In genomic region chr16:27468941-27469531, GRCh38 we compare ENCODE assay signal across 24 cellular contexts.
"Had no signal": no experiment of that assay in that cellular context is flagged by ENCODE, and none has a peak within 500 bp of the region (broad histone marks: within the 10 kb centered on the region; RNA-seq: fewer than 3 reads in every experiment).

No MANE protein-coding gene starts in this region.

- H3K9me3 ChIP-seq: esophagus squamous epithelium, left ventricle myocardium inferior, neutrophil, ovary, prostate gland, thoracic aorta, vagina had no signal

- H3K4me3 ChIP-seq: esophagus squamous epithelium, left ventricle myocardium inferior, ovary, prostate gland, smooth muscle cell, thoracic aorta, vagina had no signal

- H3K27ac Mint-ChIP-seq: activated B cell treated with CpG ODN at 0.5 μM for 24 hours; activated T-cell treated with anti-CD3 and anti-CD28 coated beads, Interleukin-2, amount 50 U/mL, for 72 hours; mesothelial cell of epicardium; type B pancreatic cell had no signal

- DNase-seq: activated B cell treated with CpG ODN at 0.5 μM for 24 hours; activated CD4-positive, alpha-beta T cell treated with anti-CD3 and anti-CD28 coated beads, Interleukin-2, amount 50 U/mL, for 1 hour; activated naive CD4-positive, alpha-beta T cell; activated T-cell treated with anti-CD3 and anti-CD28 coated beads for 4 hours; activated T-cell treated with anti-CD3 and anti-CD28 coated beads, Interleukin-2, amount 50 U/mL, for 72 hours; dermis blood vessel endothelial cell; effector CD4-positive, alpha-beta T cell; esophagus squamous epithelium; foreskin melanocyte; left ventricle myocardium inferior; naive thymus-derived CD8-positive, alpha-beta T cell; ovary; stimulated activated naive CD4-positive, alpha-beta T cell treated with Interleukin-2 at 50 U/mL for 16 hours; T-cell had no signal

- H3K4me1 ChIP-seq: prostate gland, vagina had no signal

- H3K27me3 Mint-ChIP-seq: activated B cell treated with CpG ODN at 0.5 μM for 24 hours; central memory CD8-positive, alpha-beta T cell; naive thymus-derived CD8-positive, alpha-beta T cell; T-cell; type B pancreatic cell had no signal

- H3K27ac ChIP-seq: epithelial cell of prostate, esophagus squamous epithelium, left ventricle myocardium inferior, neutrophil, ovary, prostate gland, thoracic aorta, vagina had no signal

- H3K36me3 ChIP-seq: ovary had no signal

- H3K4me1 Mint-ChIP-seq: activated B cell treated with CpG ODN at 0.5 μM for 24 hours, mesothelial cell of epicardium had no signal

- H3K4me2 ChIP-seq: smooth muscle cell had no signal

- ATAC-seq: activated naive CD4-positive, alpha-beta T cell treated with anti-CD3 and anti-CD28 coated beads, Interleukin-2, amount 50 U/mL, for 72 hours; activated T-cell treated with anti-CD3 and anti-CD28 coated beads, Interleukin-2, amount 50 U/mL, for 72 hours; naive thymus-derived CD8-positive, alpha-beta T cell; T-cell had no signal

- H3K4me3 Mint-ChIP-seq: activated B cell treated with CpG ODN at 0.5 μM for 24 hours; activated T-cell treated with anti-CD3 and anti-CD28 coated beads, Interleukin-2, amount 50 U/mL, for 72 hours; central memory CD8-positive, alpha-beta T cell; mesothelial cell of epicardium; naive thymus-derived CD8-positive, alpha-beta T cell; T-cell; type B pancreatic cell had no signal

- H3K27me3 ChIP-seq: esophagus squamous epithelium, neutrophil, ovary, vagina had no signal

- H3K9me3 Mint-ChIP-seq: activated B cell treated with CpG ODN at 0.5 μM for 24 hours; activated naive CD4-positive, alpha-beta T cell treated with anti-CD3 and anti-CD28 coated beads, Interleukin-2, amount 50 U/mL, for 72 hours; activated T-cell treated with anti-CD3 and anti-CD28 coated beads, Interleukin-2, amount 50 U/mL, for 72 hours; central memory CD8-positive, alpha-beta T cell; T-cell; type B pancreatic cell had no signal
